In the genomic region with DNA sequence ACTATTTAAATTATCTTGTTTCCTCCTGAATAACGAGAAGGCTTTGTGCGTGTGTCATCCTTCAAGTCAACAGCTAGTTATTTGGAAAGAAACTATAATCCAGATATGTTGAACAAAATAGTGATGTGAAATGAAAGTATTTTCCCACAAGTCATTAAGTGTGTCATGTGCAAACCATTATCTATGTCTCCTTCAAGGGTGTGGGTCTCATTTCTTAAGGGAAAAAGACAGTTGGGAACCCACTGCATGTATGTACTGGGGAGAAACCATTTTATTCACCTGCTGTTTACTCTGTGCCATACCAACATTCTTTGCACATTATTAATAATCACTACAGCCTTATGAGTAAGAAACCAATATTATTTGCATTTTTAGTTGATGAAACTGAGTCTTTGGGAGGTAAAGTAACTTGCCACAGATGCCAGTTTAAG, we compare ENCODE assay signal across 22 cellular contexts.
DNase-seq lines count a peak whose midpoint lies in the region; TF ChIP-seq lines count a peak whose summit lies in the region.
"Had no signal": no experiment of that assay in that cellular context is flagged by ENCODE, and none has a peak within 500 bp of the region (broad histone marks: within the 10 kb centered on the region; RNA-seq: fewer than 3 reads in every experiment).

No MANE protein-coding gene starts in this region.

- TF ChIP-seq CTCF in right atrium auricular region (IDR thresholded peaks at IDR 0.05): no peak

- H3K36me3 ChIP-seq in effector memory CD4-positive, alpha-beta T cell (ENCODE audit: control insufficient read depth, insufficient read depth, low read length): no peaks in the 10 kb centered on the region
- H3K36me3 ChIP-seq in right atrium auricular region: no peaks in the 10 kb centered on the region
- H3K36me3 ChIP-seq: BE2C, ovary, right lobe of liver, WERI-Rb-1 had no signal

- H3K9me3 ChIP-seq in effector memory CD4-positive, alpha-beta T cell (ENCODE audit: control insufficient read depth, low read length): no peaks in the 10 kb centered on the region
- H3K9me3 ChIP-seq in right atrium auricular region: no peaks in the 10 kb centered on the region
- H3K9me3 ChIP-seq: BE2C, ovary, right lobe of liver had no signal

- peak; percentile 86 for DNase-seq in ELR (ENCODE audit: low read depth)
- DNase-seq in M059J (ENCODE audit: low read depth): peak; percentile 59
- DNase-seq in epithelial cell of prostate (ENCODE audit: low read depth, low spot score): peak; percentile 31
- no peak for DNase-seq in nucleus accumbens (lab: John Stamatoyannopoulos, UW)
- no peak for DNase-seq in effector memory CD4-positive, alpha-beta T cell
- no peak for DNase-seq in right atrium auricular region (ENCODE audit: low spot score)
- no peak for DNase-seq in DMS153 (lab: John Stamatoyannopoulos, UW)
- DNase-seq: activated CD4-positive, alpha-beta T cell treated with anti-CD3 and anti-CD28 coated beads, Interleukin-2, amount 10 ng/mL, durations not matched to agents 7 days and 5 days; activated CD8-positive, alpha-beta memory T cell treated with anti-CD3 and anti-CD28 coated beads, Interleukin-2, amount 10 ng/mL, durations not matched to agents 7 days and 5 days; activated naive CD4-positive, alpha-beta T cell treated with anti-CD3 and anti-CD28 coated beads, Interleukin-2, amount 50 U/mL, for 16 hours; BE2C; DMS79; effector CD4-positive, alpha-beta T cell; islet precursor cell; NCI-H1092 treated with DMSO at 0.1 percent for 48 hours; NCI-H2029; NCI-H226; NCI-H748 treated with DMSO at 0.1 percent for 48 hours; ovary; right lobe of liver; stimulated activated naive CD8-positive, alpha-beta T cell treated with anti-CD3 and anti-CD28 coated beads, Interleukin-15, Interleukin-2, amounts not matched to agents 100 U/mL and 50 U/mL, for 24 hours; WERI-Rb-1 had no signal

- H3K27ac ChIP-seq in epithelial cell of prostate: peak overlapping the region; percentile 35
- H3K27ac ChIP-seq in effector memory CD4-positive, alpha-beta T cell (ENCODE audit: insufficient read depth, low read length, poor library complexity, severe bottlenecking): no peak overlapping the region
- no peak overlapping the region for H3K27ac ChIP-seq in right atrium auricular region
- H3K27ac ChIP-seq: ovary, right lobe of liver, WERI-Rb-1 had no signal

- H3K27me3 ChIP-seq in effector memory CD4-positive, alpha-beta T cell (replicated peaks; ENCODE audit: control insufficient read depth, insufficient read depth, low read length, poor library complexity, severe bottlenecking): no peaks in the 10 kb centered on the region
- H3K27me3 ChIP-seq in right atrium auricular region: no peaks in the 10 kb centered on the region
- H3K27me3 ChIP-seq: BE2C, ovary, right lobe of liver had no signal

- no peak overlapping the region for H3K4me3 ChIP-seq in effector memory CD4-positive, alpha-beta T cell (ENCODE audit: insufficient read depth, low read depth, low read length, poor library complexity, severe bottlenecking)
- H3K4me3 ChIP-seq in right atrium auricular region: no peak overlapping the region
- H3K4me3 ChIP-seq: ovary, right lobe of liver had no signal

- H3K4me1 ChIP-seq in effector memory CD4-positive, alpha-beta T cell (ENCODE audit: control insufficient read depth, insufficient read depth, low read length, poor library complexity, severe bottlenecking): peaks cover 5% of the 10 kb centered on the region
- no peaks in the 10 kb centered on the region for H3K4me1 ChIP-seq in right atrium auricular region
- H3K4me1 ChIP-seq: BE2C, right lobe of liver had no signal

Comparison
In these comparisons a context has a peak if more than half of its experiments do, and no peak if none do; other contexts are left out.
1. DNase-seq: peak in ELR (single experiment), M059J (single experiment) and epithelial cell of prostate (single experiment); none in nucleus accumbens (0 of 56), effector memory CD4-positive, alpha-beta T cell (0 of 3), right atrium auricular region (single experiment) and DMS153 (single experiment).